In the genomic region with DNA sequence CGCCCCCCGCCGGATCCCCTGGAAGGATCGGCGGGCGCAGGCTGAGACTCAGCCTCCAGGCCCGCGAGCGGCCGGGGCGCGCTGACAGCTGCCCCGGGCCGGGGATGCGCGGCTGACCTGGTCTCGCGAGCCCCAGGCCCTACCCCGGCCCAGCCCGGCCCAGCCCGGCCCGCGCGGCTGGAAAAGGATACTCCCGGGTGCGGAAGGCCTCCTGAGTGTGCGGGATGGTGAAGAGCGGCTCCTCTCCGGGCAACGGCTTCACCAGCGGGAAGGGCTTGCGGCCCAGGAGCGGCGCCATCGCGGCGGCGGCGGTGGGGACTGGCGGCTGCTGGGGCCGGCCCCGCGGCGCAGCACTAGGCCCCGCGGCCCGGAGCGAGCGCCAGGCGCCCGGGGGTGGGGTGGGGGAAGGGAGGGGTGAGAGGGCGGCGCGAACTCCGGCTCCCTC, we compare ENCODE assay signal across 8 cellular contexts. TPM values are rescaled to one million over a fixed set of nuclear protein-coding genes. Genes with fewer than 3 reads are reported as not detected.
DNase-seq lines count a peak whose midpoint lies in the region; ATAC-seq and TF ChIP-seq lines count a peak whose summit lies in the region.

No MANE protein-coding gene starts in this region.

- TF ChIP-seq CTCF in Peyer's patch (IDR thresholded peaks at IDR 0.05) (no peak), dorsolateral prefrontal cortex (IDR thresholded peaks at IDR 0.05 in 54 of 56, conservative IDR thresholded peaks at IDR 0.05 in 2 of 56; ENCODE audit: low read depth in 1 of 56, partially characterized antibody in 56 of 56) (peak in 1 of 56 donors; percentile 1), testis (IDR thresholded peaks at IDR 0.05) (no peak)

- H3K27ac ChIP-seq in Peyer's patch = peak overlapping the region; percentile 86 to 97 (median 97)
- peak overlapping the region; percentile 84 to 100 (median 97) for H3K27ac ChIP-seq in dorsolateral prefrontal cortex
- peak overlapping the region; percentile 96 to 97 for H3K27ac ChIP-seq in testis

- WGBS in testis, 2 donors = 0% methylated on average over 1 to 6 of the region's 55 CpGs

- no peak for TF ChIP-seq POLR2A in Peyer's patch (IDR thresholded peaks at IDR 0.05)
- no peak for TF ChIP-seq POLR2A in testis (IDR thresholded peaks at IDR 0.05)

- peaks cover 0 to 6% (median 0%) of the 10 kb centered on the region in 3 donors for H3K36me3 ChIP-seq in Peyer's patch
- no peaks in the 10 kb centered on the region for H3K36me3 ChIP-seq in testis (ENCODE audit: low read depth, missing control alignments)

- ATAC-seq in GM19025 (IDR thresholded peaks at IDR 0.05; ENCODE audit: low read depth, unreplicated experiment) = peak; percentile 44
- peak; percentile 33 for ATAC-seq in HG03097 (IDR thresholded peaks at IDR 0.05; ENCODE audit: low FRiP score, unreplicated experiment)

- peak overlapping the region; percentile 74 to 100 (median 94) for H3K4me3 ChIP-seq in Peyer's patch
- peak overlapping the region; percentile 67 to 99 (median 88) for H3K4me3 ChIP-seq in dorsolateral prefrontal cortex
- peak overlapping the region; percentile 88 to 94 for H3K4me3 ChIP-seq in testis

- DNase-seq in D341Med (ENCODE audit: low spot score) (peak; percentile 91), Peyer's patch (peak in 1 of 3 donors; percentile 55), dorsolateral prefrontal cortex (peak in 2 of 10 donors; percentile 10 to 69), medulla oblongata (ENCODE audit: extremely low spot score) (peak; percentile 69), testis (no peak), RKO (ENCODE audit: low spot score) (no peak)

- H3K4me1 ChIP-seq in Peyer's patch (peaks cover 0 to 28% (median 14%) of the 10 kb centered on the region in 4 donors), testis (peaks cover 19% of the 10 kb centered on the region)

- intact Hi-C loops in dorsolateral prefrontal cortex (cut with DNase I) = loop anchor here (1.0 to 10.0 kb wide), 5 partner anchors 33 to 163 kb away; partner anchors contain the start of genes TBL2 (in 2 of the 2), BCL7B (in 1 of the 2), BUD23 (in 1 of the 2) and DNAJC30 (in 1 of the 2)
- intact Hi-C loops in testis (cut with DNase I; ENCODE audit: low total_unique reads) = loop anchor here (5.0 kb wide), 1 partner anchor 36 kb away; the partner anchor contains the start of gene BCL7B

- H3K9me3 ChIP-seq in Peyer's patch (no peaks in the 10 kb centered on the region), testis (no peaks in the 10 kb centered on the region)

- H3K27me3 ChIP-seq in Peyer's patch (no peaks in the 10 kb centered on the region), dorsolateral prefrontal cortex (no peaks in the 10 kb centered on the region), testis (no peaks in the 10 kb centered on the region)

RNA-seq across cellular contexts. Expression of gene BAZ1B, which starts 0.4 kb away (rescaled TPM):
- total RNA-seq in Peyer's patch = 100 to 1,000 TPM in 1 of 4 donors, 10 to 100 TPM in 3; 38.6 to 162 (median 52.6) TPM
- total RNA-seq in dorsolateral prefrontal cortex = 10 to 100 TPM; 54.8 to 75.4 (median 63.6) TPM
- 10 to 100 TPM; 59.4 to 72.8 TPM for total RNA-seq in testis
- 30.8 TPM for polyA plus RNA-seq in testis (ENCODE audit: insufficient read depth, low read depth, low replicate concordance)

RNA-seq across cellular contexts. Expression of gene BCL7B, which starts 35.8 kb away (rescaled TPM):
- total RNA-seq in Peyer's patch = 10 to 100 TPM; 63.5 to 73.4 (median 70.6) TPM
- 100 to 1,000 TPM in 1 of 120 experiments, 10 to 100 TPM in 119; 35.1 to 109 (median 64.1) TPM for total RNA-seq in dorsolateral prefrontal cortex
- total RNA-seq in testis = 10 to 100 TPM; 83.0 to 91.1 TPM
- 88.9 TPM for polyA plus RNA-seq in testis (ENCODE audit: insufficient read depth, low read depth, low replicate concordance)

RNA-seq across cellular contexts. Expression of gene TBL2, which starts 56.7 kb away (rescaled TPM):
- total RNA-seq in Peyer's patch (10 to 100 TPM; 35.6 to 61.9 (median 46.1) TPM), dorsolateral prefrontal cortex (10 to 100 TPM; 14.3 to 32.7 (median 22.3) TPM), testis (100 to 1,000 TPM; 211 to 224 TPM)
- polyA plus RNA-seq in testis (ENCODE audit: insufficient read depth, low read depth, low replicate concordance) = 579 TPM

Comparison
In these comparisons a context has a peak if more than half of its experiments do, and no peak if none do; other contexts are left out.
1. DNase-seq: peak in D341Med (single experiment) and medulla oblongata (single experiment); none in testis (single experiment) and RKO (single experiment).
2. Peak in every context shown above with its lines, with median percentiles within 50 percentile points of each other: H3K27ac ChIP-seq and H3K4me3 ChIP-seq.